In genomic region chr14:50947446-50947845, GRCh38 we compare ENCODE assay signal across 17 cellular contexts. TPM values are rescaled to one million over a fixed set of nuclear protein-coding genes. Genes with fewer than 3 reads are reported as not detected.
DNase-seq lines count a peak whose midpoint lies in the region; ATAC-seq and TF ChIP-seq lines count a peak whose summit lies in the region.
"Had no signal": no experiment of that assay in that cellular context is flagged by ENCODE, and none has a peak within 500 bp of the region (broad histone marks: within the 10 kb centered on the region; RNA-seq: fewer than 3 reads in every experiment).

No MANE protein-coding gene starts in this region.

- H3K27ac ChIP-seq in PC-3 (ENCODE audit: low read length) (peak overlapping the region; percentile 32), endodermal cell (ENCODE audit: low read depth, low read length) (peak overlapping the region; percentile 29), WERI-Rb-1 (no peak overlapping the region)
- H3K27ac ChIP-seq: right atrium auricular region, transverse colon had no signal

- H3K27me3 Mint-ChIP-seq in endodermal cell (ENCODE audit: insufficient read depth) (peaks cover 5% of the 10 kb centered on the region), neural crest cell (ENCODE audit: low read depth) (peaks cover 9% of the 10 kb centered on the region)

- no peak for TF ChIP-seq CTCF in PC-3 (conservative IDR thresholded peaks at IDR 0.05; ENCODE audit: low read depth, low read length)
- no peak for TF ChIP-seq CTCF in endodermal cell (conservative IDR thresholded peaks at IDR 0.05)
- TF ChIP-seq CTCF in neural crest cell (conservative IDR thresholded peaks at IDR 0.05): no peak
- no peak for TF ChIP-seq CTCF in WERI-Rb-1 (IDR thresholded peaks at IDR 0.05; ENCODE audit: low read depth, low read length)

- H3K9me3 ChIP-seq in PC-3 (ENCODE audit: low read length) (no peaks in the 10 kb centered on the region), endodermal cell (ENCODE audit: control insufficient read depth, low read length) (no peaks in the 10 kb centered on the region), WERI-Rb-1 (ENCODE audit: severe bottlenecking) (no peaks in the 10 kb centered on the region)
- H3K9me3 ChIP-seq: right atrium auricular region, transverse colon had no signal

- POLR2A ChIA-PET in PC-3 (lab: Charles Lee; ENCODE audit: unreplicated experiment): interaction anchor here (0.9 kb wide), 1 partner anchor 87 kb away, joined by 4 read pairs; no protein-coding TSS in a partner anchor

- peaks cover 18% of the 10 kb centered on the region for H3K79me2 ChIP-seq in PC-3 (ENCODE audit: low read length)

- peaks cover 9% of the 10 kb centered on the region for H3K9me3 Mint-ChIP-seq in endodermal cell
- H3K9me3 Mint-ChIP-seq in neural crest cell: no peaks in the 10 kb centered on the region
- H3K9me3 Mint-ChIP-seq: central memory CD8-positive, alpha-beta T cell had no signal

- ATAC-seq in PC-3 (0 out of 2 replicates have a peak, but pooled peaks have one; percentile 2), GM21576 (IDR thresholded peaks at IDR 0.05; ENCODE audit: unreplicated experiment) (no peak), GM21717 (IDR thresholded peaks at IDR 0.05; ENCODE audit: unreplicated experiment) (no peak), GM18858 (IDR thresholded peaks at IDR 0.05; ENCODE audit: unreplicated experiment) (no peak)
- ATAC-seq: left cardiac atrium had no signal

- H3K9ac ChIP-seq in PC-3 (ENCODE audit: low read length): no peak overlapping the region; the same call in 1 of the 2 replicates
- no peak overlapping the region for H3K9ac ChIP-seq in endodermal cell (ENCODE audit: extremely low read depth, low read length, poor library complexity, severe bottlenecking)

- H3K36me3 Mint-ChIP-seq in endodermal cell (ENCODE audit: low read depth) (no peaks in the 10 kb centered on the region), neural crest cell (ENCODE audit: low read depth) (peaks cover 2% of the 10 kb centered on the region)

- CTCF ChIA-PET in PC-3 (lab: Charles Lee): no interaction called here

- H3K4me2 ChIP-seq in PC-3 (ENCODE audit: low read length): peak overlapping the region; percentile 10

- DNase-seq in Daoy (ENCODE audit: low read depth): peak; percentile 30
- DNase-seq in PC-3: peak; percentile 52
- no peak for DNase-seq in endodermal cell
- DNase-seq in neural crest cell (ENCODE audit: low read depth, low spot score): no peak
- no peak for DNase-seq in WERI-Rb-1
- DNase-seq: activated naive CD4-positive, alpha-beta T cell treated with anti-CD3 and anti-CD28 coated beads, Interleukin-2, amount 50 U/mL, for 16 hours; left cardiac atrium; NCI-H187; RPMI8226; stimulated activated CD4-positive, alpha-beta T cell treated with anti-CD3 and anti-CD28 coated beads, Interleukin-2, amount 100 ng/mL, for 48 hours; stimulated activated CD8-positive, alpha-beta memory T cell treated with anti-CD3 and anti-CD28 coated beads, Interleukin-4, amount 100 ng/mL, for 48 hours; transverse colon had no signal

- H3K27ac Mint-ChIP-seq in endodermal cell (no peak overlapping the region), neural crest cell (ENCODE audit: unreplicated experiment) (peak overlapping the region; percentile 85)

- no peak overlapping the region for H3K4me3 Mint-ChIP-seq in endodermal cell
- peak overlapping the region; percentile 6 for H3K4me3 Mint-ChIP-seq in neural crest cell
- H3K4me3 Mint-ChIP-seq: central memory CD8-positive, alpha-beta T cell had no signal

- intact Hi-C loops in PC-3 (cut with micrococcal nuclease): loop anchor here (10.0 kb wide), 1 partner anchor 707 kb away; the partner anchor contains the start of gene FRMD6

- no TSS peak for BruUV-seq in PC-3 (replicated peaks; lab: Mats Ljungman, UMichigan)

- H3F3A ChIP-seq in PC-3 (ENCODE audit: low read length, unreplicated experiment): no peaks in the 10 kb centered on the region

- peak overlapping the region; percentile 82 for H2AFZ ChIP-seq in PC-3 (ENCODE audit: low read length)

- H3K27me3 ChIP-seq in PC-3 (ENCODE audit: low read length) (no peaks in the 10 kb centered on the region), endodermal cell (ENCODE audit: control insufficient read depth, insufficient read depth, low read length, poor library complexity, severe bottlenecking) (peaks cover 7% of the 10 kb centered on the region), WERI-Rb-1 (ENCODE audit: insufficient read depth, low read depth, severe bottlenecking) (no peaks in the 10 kb centered on the region)
- H3K27me3 ChIP-seq: right atrium auricular region, transverse colon had no signal

- no peaks in the 10 kb centered on the region for H4K20me1 ChIP-seq in PC-3 (ENCODE audit: low read length)

- H3K36me3 ChIP-seq in PC-3 (ENCODE audit: low read depth, low read length): no peaks in the 10 kb centered on the region
- H3K36me3 ChIP-seq in endodermal cell (ENCODE audit: control insufficient read depth, insufficient read depth, low read length): no peaks in the 10 kb centered on the region
- H3K36me3 ChIP-seq in WERI-Rb-1: no peaks in the 10 kb centered on the region
- H3K36me3 ChIP-seq: right atrium auricular region, transverse colon had no signal

- 72 to 78% methylated on average over 4 of the region's 4 CpGs for WGBS in endodermal cell (ENCODE audit: insufficient coverage in 1 of 2, insufficient read length in 1 of 2), 2 experiments

- H3K4me1 ChIP-seq in PC-3 (ENCODE audit: insufficient read depth, low read length): peaks cover 14% of the 10 kb centered on the region
- no peaks in the 10 kb centered on the region for H3K4me1 ChIP-seq in endodermal cell (ENCODE audit: control insufficient read depth, insufficient read depth, low read length)

- H3K4me3 ChIP-seq in PC-3 (ENCODE audit: low read length) (no peak overlapping the region), endodermal cell (ENCODE audit: low read length) (no peak overlapping the region), WERI-Rb-1 (ENCODE audit: low read depth, low read length) (no peak overlapping the region)
- H3K4me3 ChIP-seq: right atrium auricular region, transverse colon had no signal

- H3K9me2 ChIP-seq in PC-3 (replicated peaks; ENCODE audit: low read length): no peaks in the 10 kb centered on the region

- H3K4me1 Mint-ChIP-seq in endodermal cell (peaks cover 3% of the 10 kb centered on the region), neural crest cell (peaks cover 33% of the 10 kb centered on the region)

RNA-seq across cellular contexts. Expression of gene PYGL, which starts 3.2 kb away (rescaled TPM):
- total RNA-seq in Daoy (2014; rRNA removed; shearing (Covaris generic)): 38.7 and 56.2 TPM in 2 replicates
- total RNA-seq in PC-3 (2014; rRNA removed): 163 and 174 TPM in 2 replicates
- 10 to 100 TPM; 38.1 to 41.5 TPM for total RNA-seq in endodermal cell
- polyA plus RNA-seq in endodermal cell (2013, experiment 1 of 2): 25.3 TPM
- polyA plus RNA-seq in endodermal cell (2013, experiment 2 of 2): 24.2 TPM
- 45.2 and 45.3 TPM in 2 replicates for total RNA-seq in neural crest cell

Comparison
In these comparisons a context has a peak if more than half of its experiments do, and no peak if none do; other contexts are left out.
1. DNase-seq: peak in Daoy (single experiment) and PC-3 (single experiment); none in endodermal cell (single experiment), neural crest cell (single experiment) and WERI-Rb-1 (single experiment).